6 cellular contexts compared by ENCODE assay signal in genomic region chr9:135110416-135110815, GRCh38. TPM values are rescaled to one million over a fixed set of nuclear protein-coding genes. Genes with fewer than 3 reads are reported as not detected.
"Had no signal": no experiment of that assay in that cellular context is flagged by ENCODE, and none has a peak within 500 bp of the region (broad histone marks: within the 10 kb centered on the region; RNA-seq: fewer than 3 reads in every experiment).

No MANE protein-coding gene starts in this region.

- DNase-seq: H9, HCEC 1CT, IMR-90 had no signal

- H3K4me3 ChIP-seq: GM23338, K562 had no signal

- ATAC-seq: GM23338, K562 had no signal

- H3K4me3 Mint-ChIP-seq: GM23338, H9 had no signal

- H3K9me3 Mint-ChIP-seq: GM23338, H9 had no signal

RNA-seq across cellular contexts. Expression of gene OLFM1, which starts 22.9 kb away (rescaled TPM):
- total RNA-seq: HT-29, K562 had no signal
- polyA plus RNA-seq: K562 had no signal
